In genomic region chr10:75910032-75910431, GRCh38 we compare ENCODE assay signal across 10 cellular contexts.
A peak's percentile ranks its signal among the peaks of the same experiment; 100 is the strongest.
DNase-seq lines count a peak whose midpoint lies in the region; ATAC-seq, FAIRE-seq and TF ChIP-seq lines count a peak whose summit lies in the region.
"Had no signal": no experiment of that assay in that cellular context is flagged by ENCODE, and none has a peak within 500 bp of the region (broad histone marks: within the 10 kb centered on the region; RNA-seq: fewer than 3 reads in every experiment).

No MANE protein-coding gene starts in this region.

- TF ChIP-seq CTCF in AG09319 (IDR thresholded peaks at IDR 0.05; ENCODE audit: low read depth, low read length) (peak; percentile 54), colonic mucosa (IDR thresholded peaks at IDR 0.05) (peak; percentile 21)

- ATAC-seq in stimulated activated naive B cell treated with anti-CD40 and anti-IgM and Interleukin-4, amounts not matched to agents 10 μg/mL and 1 μg/mL and 100 μg/mL, for 72 hours (replicated peaks): no peak

- no peak overlapping the region for H3K27ac ChIP-seq in colonic mucosa

- H3K9me3 Mint-ChIP-seq in stimulated activated naive B cell treated with anti-CD40 and anti-IgM and Interleukin-4, amounts not matched to agents 10 μg/mL and 1 μg/mL and 100 μg/mL, for 72 hours: no peaks in the 10 kb centered on the region

- H3K4me3 ChIP-seq in colonic mucosa: no peak overlapping the region

- H3K36me3 Mint-ChIP-seq in stimulated activated naive B cell treated with anti-CD40 and anti-IgM and Interleukin-4, amounts not matched to agents 10 μg/mL and 1 μg/mL and 100 μg/mL, for 72 hours: no peaks in the 10 kb centered on the region

- H3K27me3 Mint-ChIP-seq in stimulated activated naive B cell treated with anti-CD40 and anti-IgM and Interleukin-4, amounts not matched to agents 10 μg/mL and 1 μg/mL and 100 μg/mL, for 72 hours: peaks cover 6 to 9% of the 10 kb centered on the region in 2 donors

- no peak overlapping the region for H3K9ac ChIP-seq in colonic mucosa (ENCODE audit: low read depth in 2 of 2, low read length in 2 of 2)

- no peak overlapping the region for H3K27ac Mint-ChIP-seq in stimulated activated naive B cell treated with anti-CD40 and anti-IgM and Interleukin-4, amounts not matched to agents 10 μg/mL and 1 μg/mL and 100 μg/mL, for 72 hours

- H3K4me1 Mint-ChIP-seq in stimulated activated naive B cell treated with anti-CD40 and anti-IgM and Interleukin-4, amounts not matched to agents 10 μg/mL and 1 μg/mL and 100 μg/mL, for 72 hours: no peaks in the 10 kb centered on the region

- H3K4me1 ChIP-seq in colonic mucosa: no peaks in the 10 kb centered on the region

- no peak overlapping the region for H3K4me3 Mint-ChIP-seq in stimulated activated naive B cell treated with anti-CD40 and anti-IgM and Interleukin-4, amounts not matched to agents 10 μg/mL and 1 μg/mL and 100 μg/mL, for 72 hours

- no peaks in the 10 kb centered on the region for H3K9me3 ChIP-seq in colonic mucosa

- intact Hi-C loops in colonic mucosa (cut with DNase I): loop anchor here (5.0 kb wide), 1 partner anchor 513 kb away; no protein-coding TSS in a partner anchor

- H3K27me3 ChIP-seq in colonic mucosa: no peaks in the 10 kb centered on the region

- no peak for FAIRE-seq in HTR-8/SVneo (lab: Jason Lieb, UNC)
- FAIRE-seq: G401.6 had no signal

- H3K36me3 ChIP-seq in colonic mucosa: no peaks in the 10 kb centered on the region

- peak; percentile 7 for DNase-seq in AG09319 (ENCODE audit: extremely low read depth, low read depth)
- DNase-seq in Kasumi-1 (lab: John Stamatoyannopoulos, UW): peak; percentile 57 to 64
- no peak for DNase-seq in colonic mucosa
- peak; percentile 36 for DNase-seq in myocyte (ENCODE audit: low read depth)
- DNase-seq in stimulated activated naive B cell treated with anti-CD40 and anti-IgM and Interleukin-4, amounts not matched to agents 10 μg/mL and 1 μg/mL and 100 μg/mL, for 72 hours: no peak
- DNase-seq in HTR-8/SVneo (ENCODE audit: insufficient read length, low spot score): no peak
- DNase-seq in NK-92 (lab: John Stamatoyannopoulos, UW; ENCODE audit: unreplicated experiment): no peak
- no peak for DNase-seq in activated CD4-positive, CD25-positive, alpha-beta regulatory T cell treated with anti-CD3 and anti-CD28 coated beads, Interleukin-2, amount 50 U/mL, for 72 hours
- DNase-seq: activated naive CD4-positive, alpha-beta T cell treated with anti-CD3 and anti-CD28 coated beads, Interleukin-2, amount 50 U/mL, for 16 hours had no signal

Comparison
In these comparisons a context has a peak if more than half of its experiments do, and no peak if none do; other contexts are left out.
1. DNase-seq: peak in AG09319 (single experiment), Kasumi-1 (2 of 2) and myocyte (single experiment); none in colonic mucosa (single experiment), stimulated activated naive B cell treated with anti-CD40 and anti-IgM and Interleukin-4, amounts not matched to agents 10 μg/mL and 1 μg/mL and 100 μg/mL, for 72 hours (single experiment), HTR-8/SVneo (single experiment), NK-92 (single experiment) and activated CD4-positive, CD25-positive, alpha-beta regulatory T cell treated with anti-CD3 and anti-CD28 coated beads, Interleukin-2, amount 50 U/mL, for 72 hours (single experiment).